7 cellular contexts compared by ENCODE assay signal in the genomic region with DNA sequence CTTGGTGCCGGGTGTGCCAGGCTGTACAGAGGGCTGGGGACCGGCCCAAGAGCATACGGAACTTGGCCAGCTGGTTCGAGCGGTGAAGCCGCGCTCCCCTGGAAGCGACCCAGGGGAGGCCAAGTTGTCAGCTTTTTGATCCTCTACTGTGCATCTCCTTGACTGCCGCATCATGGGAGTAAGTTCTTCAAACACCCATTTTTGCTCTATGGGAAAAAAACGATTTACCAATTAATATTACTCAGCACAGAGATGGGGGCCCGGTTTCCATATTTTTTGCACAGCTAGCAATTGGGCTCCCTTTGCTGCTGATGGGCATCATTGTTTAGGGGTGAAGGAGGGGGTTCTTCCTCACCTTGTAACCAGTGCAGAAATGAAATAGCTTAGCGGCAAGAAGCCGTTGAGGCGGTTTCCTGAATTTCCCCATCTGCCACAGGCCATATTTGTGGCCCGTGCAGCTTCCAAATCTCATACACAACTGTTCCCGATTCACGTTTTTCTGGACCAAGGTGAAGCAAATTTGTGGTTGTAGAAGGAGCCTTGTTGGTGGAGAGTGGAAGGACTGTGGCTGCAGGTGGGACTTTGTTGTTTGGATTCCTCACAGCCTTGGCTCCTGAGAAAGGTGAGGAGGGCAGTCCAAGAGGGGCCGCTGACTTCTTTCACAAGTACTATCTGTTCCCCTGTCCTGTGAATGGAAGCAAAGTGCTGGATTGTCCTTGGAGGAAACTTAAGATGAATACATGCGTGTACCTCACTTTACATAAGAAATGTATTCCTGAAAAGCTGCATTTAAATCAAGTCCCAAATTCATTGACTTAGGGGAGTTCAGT. TPM values are rescaled to one million over a fixed set of nuclear protein-coding genes. Genes with fewer than 3 reads are reported as not detected.
DNase-seq lines count a peak whose midpoint lies in the region.
"Had no signal": no experiment of that assay in that cellular context is flagged by ENCODE, and none has a peak within 500 bp of the region (broad histone marks: within the 10 kb centered on the region; RNA-seq: fewer than 3 reads in every experiment).

No MANE protein-coding gene starts in this region.

- peak overlapping the region; percentile 67 for H3K27ac Mint-ChIP-seq in activated T-helper 1 cell treated with anti-CD3 and anti-CD28 coated beads, Interleukin-12 subunit alpha, Interleukin-12 subunit beta, Interleukin-2, Interleukin-4 antibody, amounts not matched to agents 30 ng/mL and 10 ng/mL and 1 ng/mL, durations not matched to agents 14 hours and 24 hours and 36 hours

- intact Hi-C loops in activated T-helper 1 cell treated with anti-CD3 and anti-CD28 coated beads, Interleukin-12 subunit alpha, Interleukin-12 subunit beta, Interleukin-2, Interleukin-4 antibody, amounts not matched to agents 30 ng/mL and 10 ng/mL and 1 ng/mL, durations not matched to agents 14 hours and 24 hours and 36 hours (cut with micrococcal nuclease): loop anchor here (2.0 to 10.0 kb wide), 4 partner anchors 331 to 1249 kb away; partner anchors contain the start of genes CEP57 and MED17

- peak overlapping the region; percentile 81 for H3K4me3 Mint-ChIP-seq in activated T-helper 1 cell treated with anti-CD3 and anti-CD28 coated beads, Interleukin-12 subunit alpha, Interleukin-12 subunit beta, Interleukin-2, Interleukin-4 antibody, amounts not matched to agents 30 ng/mL and 10 ng/mL and 1 ng/mL, durations not matched to agents 14 hours and 24 hours and 36 hours

- no peaks in the 10 kb centered on the region for H3K9me3 ChIP-seq in muscle layer of duodenum (ENCODE audit: control insufficient read depth in 1 of 2, low read length in 2 of 2)

- no peaks in the 10 kb centered on the region for H3K9me3 Mint-ChIP-seq in activated T-helper 1 cell treated with anti-CD3 and anti-CD28 coated beads, Interleukin-12 subunit alpha, Interleukin-12 subunit beta, Interleukin-2, Interleukin-4 antibody, amounts not matched to agents 30 ng/mL and 10 ng/mL and 1 ng/mL, durations not matched to agents 14 hours and 24 hours and 36 hours

- DNase-seq in G401 (ENCODE audit: low spot score) (peak; percentile 52), NCI-H1417 treated with DMSO at 0.1 percent for 48 hours (lab: John Stamatoyannopoulos, UW) (no peak), AG08395 (ENCODE audit: low spot score) (no peak), NCI-H2227 treated with DMSO at 0.1 percent for 48 hours (lab: John Stamatoyannopoulos, UW) (no peak)
- DNase-seq in activated T-helper 1 cell treated with anti-CD3 and anti-CD28 coated beads, Interleukin-12 subunit alpha, Interleukin-12 subunit beta, Interleukin-2, Interleukin-4 antibody, amounts not matched to agents 30 ng/mL and 10 ng/mL and 1 ng/mL, durations not matched to agents 14 hours and 24 hours and 36 hours (ENCODE audit: low spot score): no peak
- DNase-seq: activated CD8-positive, alpha-beta memory T cell treated with anti-CD3 and anti-CD28 coated beads for 24 hours had no signal

- peaks cover 0 to 49% of the 10 kb centered on the region in 2 donors for H3K4me1 ChIP-seq in muscle layer of duodenum (ENCODE audit: control insufficient read depth in 1 of 2, insufficient read depth in 2 of 2, low read length in 2 of 2)

- H3K27me3 Mint-ChIP-seq in activated T-helper 1 cell treated with anti-CD3 and anti-CD28 coated beads, Interleukin-12 subunit alpha, Interleukin-12 subunit beta, Interleukin-2, Interleukin-4 antibody, amounts not matched to agents 30 ng/mL and 10 ng/mL and 1 ng/mL, durations not matched to agents 14 hours and 24 hours and 36 hours (ENCODE audit: insufficient read depth): peaks cover 3% of the 10 kb centered on the region

- H3K36me3 ChIP-seq in muscle layer of duodenum (ENCODE audit: control insufficient read depth in 1 of 2, insufficient read depth in 2 of 2, low read length in 2 of 2): peaks cover 0 to 3% of the 10 kb centered on the region in 2 donors

- peak overlapping the region; percentile 10 for H3K27ac ChIP-seq in muscle layer of duodenum (ENCODE audit: low read length)

- no peaks in the 10 kb centered on the region for H3K27me3 ChIP-seq in muscle layer of duodenum (ENCODE audit: low read depth, low read length)

- H3K4me1 Mint-ChIP-seq in activated T-helper 1 cell treated with anti-CD3 and anti-CD28 coated beads, Interleukin-12 subunit alpha, Interleukin-12 subunit beta, Interleukin-2, Interleukin-4 antibody, amounts not matched to agents 30 ng/mL and 10 ng/mL and 1 ng/mL, durations not matched to agents 14 hours and 24 hours and 36 hours (ENCODE audit: low read depth): peaks cover 59% of the 10 kb centered on the region

- in situ Hi-C loops in G401 (cut with HindIII; ENCODE audit: low sequenced_read_pairs): no loop called here

- H3K36me3 Mint-ChIP-seq in activated T-helper 1 cell treated with anti-CD3 and anti-CD28 coated beads, Interleukin-12 subunit alpha, Interleukin-12 subunit beta, Interleukin-2, Interleukin-4 antibody, amounts not matched to agents 30 ng/mL and 10 ng/mL and 1 ng/mL, durations not matched to agents 14 hours and 24 hours and 36 hours (ENCODE audit: low read depth): peaks cover 11% of the 10 kb centered on the region

- peak overlapping the region; percentile 70 to 72 for H3K4me3 ChIP-seq in muscle layer of duodenum (ENCODE audit: low read depth in 1 of 2, low read length in 2 of 2)

RNA-seq across cellular contexts. Expression of gene FUT4, which starts 2.1 kb away (rescaled TPM):
- not detected in 2 replicates for total RNA-seq in G401 (2014; rRNA removed; shearing (Covaris generic))
- total RNA-seq in activated T-helper 1 cell treated with anti-CD3 and anti-CD28 coated beads, Interleukin-12 subunit alpha, Interleukin-12 subunit beta, Interleukin-2, Interleukin-4 antibody, amounts not matched to agents 30 ng/mL and 10 ng/mL and 1 ng/mL, durations not matched to agents 14 hours and 24 hours and 36 hours: 8.0 and 8.6 TPM in 2 replicates

RNA-seq across cellular contexts. Expression of gene PIWIL4, which starts 21.3 kb away (rescaled TPM):
- total RNA-seq in G401 (2014; rRNA removed; shearing (Covaris generic)): not detected in 2 replicates
- 0.41 and 0.81 TPM in 2 replicates for total RNA-seq in activated T-helper 1 cell treated with anti-CD3 and anti-CD28 coated beads, Interleukin-12 subunit alpha, Interleukin-12 subunit beta, Interleukin-2, Interleukin-4 antibody, amounts not matched to agents 30 ng/mL and 10 ng/mL and 1 ng/mL, durations not matched to agents 14 hours and 24 hours and 36 hours

RNA-seq across cellular contexts. Expression of gene C11orf97, which starts 33.6 kb away (rescaled TPM):
- not detected in 2 replicates for total RNA-seq in G401 (2014; rRNA removed; shearing (Covaris generic))
- total RNA-seq in activated T-helper 1 cell treated with anti-CD3 and anti-CD28 coated beads, Interleukin-12 subunit alpha, Interleukin-12 subunit beta, Interleukin-2, Interleukin-4 antibody, amounts not matched to agents 30 ng/mL and 10 ng/mL and 1 ng/mL, durations not matched to agents 14 hours and 24 hours and 36 hours: not detected in 2 replicates

RNA-seq across cellular contexts. Expression of gene ANKRD49, which starts 52.1 kb away (rescaled TPM):
- 13.2 and 17.7 TPM in 2 replicates for total RNA-seq in G401 (2014; rRNA removed; shearing (Covaris generic))
- total RNA-seq in activated T-helper 1 cell treated with anti-CD3 and anti-CD28 coated beads, Interleukin-12 subunit alpha, Interleukin-12 subunit beta, Interleukin-2, Interleukin-4 antibody, amounts not matched to agents 30 ng/mL and 10 ng/mL and 1 ng/mL, durations not matched to agents 14 hours and 24 hours and 36 hours: 20.0 and 21.2 TPM in 2 replicates

RNA-seq across cellular contexts. Expression of gene MRE11, which starts 52.2 kb away (rescaled TPM):
- total RNA-seq in G401 (2014; rRNA removed; shearing (Covaris generic)): 13.8 and 17.0 TPM in 2 replicates
- 43.8 and 45.9 TPM in 2 replicates for total RNA-seq in activated T-helper 1 cell treated with anti-CD3 and anti-CD28 coated beads, Interleukin-12 subunit alpha, Interleukin-12 subunit beta, Interleukin-2, Interleukin-4 antibody, amounts not matched to agents 30 ng/mL and 10 ng/mL and 1 ng/mL, durations not matched to agents 14 hours and 24 hours and 36 hours
